In the genomic region with DNA sequence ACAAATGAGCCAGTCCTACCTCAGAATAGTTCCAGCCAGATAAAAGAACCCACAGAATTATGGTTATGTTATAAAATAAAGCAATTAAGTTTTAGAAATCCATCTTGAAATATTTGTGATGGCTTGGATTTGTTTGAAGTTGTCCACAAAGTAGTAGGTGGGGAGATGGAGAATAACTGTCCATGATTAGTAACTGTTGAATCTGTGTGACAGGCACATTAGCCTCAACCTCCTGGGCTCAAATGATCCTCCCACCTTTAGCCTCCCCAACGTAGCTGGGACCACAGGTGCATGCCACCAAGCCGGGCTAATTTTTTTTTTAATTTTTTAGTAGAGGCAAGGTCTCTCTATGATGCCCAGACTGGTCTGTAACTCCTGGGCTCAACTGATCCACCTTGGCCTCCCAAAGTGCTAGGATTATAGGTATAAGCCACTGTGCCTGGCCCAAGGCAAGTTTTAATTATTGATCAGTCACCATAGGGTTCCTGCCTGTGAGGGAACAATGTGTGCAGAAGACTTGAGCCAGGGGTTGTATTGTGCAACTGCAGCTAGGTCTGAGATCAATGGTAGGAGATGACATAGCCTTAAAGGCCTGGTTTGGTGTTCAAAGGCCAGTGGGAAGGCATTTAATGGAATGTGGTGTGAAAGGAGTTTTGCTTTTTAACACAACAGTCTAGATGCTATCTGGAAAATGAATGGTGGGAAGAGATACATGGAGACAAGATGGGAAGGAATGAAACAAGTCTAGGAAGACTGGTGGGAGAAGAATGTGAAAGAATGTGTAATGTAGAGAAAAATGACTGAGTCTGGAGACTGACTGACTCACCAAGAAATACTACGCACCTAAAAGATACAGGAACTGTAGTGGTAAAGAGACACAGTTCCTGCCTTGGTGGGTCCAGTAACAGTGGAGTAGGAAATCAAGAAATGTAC, we compare ENCODE assay signal across 9 cellular contexts. TPM values are rescaled to one million over a fixed set of nuclear protein-coding genes. Genes with fewer than 3 reads are reported as not detected.
DNase-seq lines count a peak whose midpoint lies in the region; ATAC-seq lines count a peak whose summit lies in the region.
"Had no signal": no experiment of that assay in that cellular context is flagged by ENCODE, and none has a peak within 500 bp of the region (broad histone marks: within the 10 kb centered on the region; RNA-seq: fewer than 3 reads in every experiment).

No MANE protein-coding gene starts in this region.

- peaks cover 76% of the 10 kb centered on the region for H3K4me1 Mint-ChIP-seq in activated CD4-positive, alpha-beta T cell treated with anti-CD3 and anti-CD28 coated beads, Interleukin-2, amount 10 ng/mL, durations not matched to agents 7 days and 5 days
- peaks cover 87 to 93% (median 88%) of the 10 kb centered on the region in 3 donors for H3K4me1 Mint-ChIP-seq in T-cell
- H3K4me1 Mint-ChIP-seq in stimulated activated naive CD8-positive, alpha-beta T cell treated with anti-CD3 and anti-CD28 coated beads, Interleukin-15, amount 100 ng/mL, for 72 hours: peaks cover 84% of the 10 kb centered on the region

- POLR2A ChIA-PET in activated CD4-positive, alpha-beta T cell treated with anti-CD3 and anti-CD28 coated beads, Interleukin-2, amount 10 ng/mL, durations not matched to agents 7 days and 5 days (lab: Charles Lee): no interaction called here
- POLR2A ChIA-PET in T-cell (lab: Charles Lee): interaction anchor here in 1 of 2 donors (1.5 kb wide), 1 partner anchor 8 kb away, joined by 8 read pairs; no protein-coding TSS in a partner anchor

- peaks cover 75% of the 10 kb centered on the region for H3K36me3 Mint-ChIP-seq in activated CD4-positive, alpha-beta T cell treated with anti-CD3 and anti-CD28 coated beads, Interleukin-2, amount 10 ng/mL, durations not matched to agents 7 days and 5 days (ENCODE audit: low read depth)
- H3K36me3 Mint-ChIP-seq in T-cell: peaks cover 22% of the 10 kb centered on the region

- H3K27ac Mint-ChIP-seq in activated CD4-positive, alpha-beta T cell treated with anti-CD3 and anti-CD28 coated beads, Interleukin-2, amount 10 ng/mL, durations not matched to agents 7 days and 5 days: peak overlapping the region; percentile 94
- peak overlapping the region; percentile 89 to 95 for H3K27ac Mint-ChIP-seq in T-cell
- H3K27ac Mint-ChIP-seq in stimulated activated naive CD8-positive, alpha-beta T cell treated with anti-CD3 and anti-CD28 coated beads, Interleukin-15, amount 100 ng/mL, for 72 hours: peak overlapping the region; percentile 88 to 90

- no peaks in the 10 kb centered on the region for H3K27me3 Mint-ChIP-seq in activated CD4-positive, alpha-beta T cell treated with anti-CD3 and anti-CD28 coated beads, Interleukin-2, amount 10 ng/mL, durations not matched to agents 7 days and 5 days
- H3K27me3 Mint-ChIP-seq in T-cell: no peaks in the 10 kb centered on the region
- H3K27me3 Mint-ChIP-seq in stimulated activated naive CD8-positive, alpha-beta T cell treated with anti-CD3 and anti-CD28 coated beads, Interleukin-15, amount 100 ng/mL, for 72 hours: no peaks in the 10 kb centered on the region

- H3K4me3 Mint-ChIP-seq in activated CD4-positive, alpha-beta T cell treated with anti-CD3 and anti-CD28 coated beads, Interleukin-2, amount 10 ng/mL, durations not matched to agents 7 days and 5 days: peak overlapping the region; percentile 88
- peak overlapping the region; percentile 80 to 97 (median 89) for H3K4me3 Mint-ChIP-seq in T-cell
- peak overlapping the region; percentile 89 to 94 for H3K4me3 Mint-ChIP-seq in stimulated activated naive CD8-positive, alpha-beta T cell treated with anti-CD3 and anti-CD28 coated beads, Interleukin-15, amount 100 ng/mL, for 72 hours

- no peak for ATAC-seq in T-cell (replicated peaks in 1 of 4)
- peak; percentile 51 for ATAC-seq in stimulated activated naive CD8-positive, alpha-beta T cell treated with anti-CD3 and anti-CD28 coated beads, Interleukin-15, amount 100 ng/mL, for 72 hours
- ATAC-seq in HG03108 (IDR thresholded peaks at IDR 0.05; ENCODE audit: unreplicated experiment): no peak

- CTCF ChIA-PET in activated CD4-positive, alpha-beta T cell treated with anti-CD3 and anti-CD28 coated beads, Interleukin-2, amount 10 ng/mL, durations not matched to agents 7 days and 5 days (lab: Charles Lee): interaction anchor here (1.2 to 2.3 kb wide), 3 partner anchors 10 to 43 kb away, joined by 3 to 9 read pairs (median 4); a partner anchor contains a TSS
- CTCF ChIA-PET in T-cell (lab: Charles Lee): interaction anchor here in 1 of 2 donors (0.6 kb wide), 1 partner anchor 36 kb away, joined by 4 read pairs; no protein-coding TSS in a partner anchor

- no peaks in the 10 kb centered on the region for H3K9me3 Mint-ChIP-seq in activated CD4-positive, alpha-beta T cell treated with anti-CD3 and anti-CD28 coated beads, Interleukin-2, amount 10 ng/mL, durations not matched to agents 7 days and 5 days
- H3K9me3 Mint-ChIP-seq in T-cell: no peaks in the 10 kb centered on the region
- H3K9me3 Mint-ChIP-seq in stimulated activated naive CD8-positive, alpha-beta T cell treated with anti-CD3 and anti-CD28 coated beads, Interleukin-15, amount 100 ng/mL, for 72 hours: no peaks in the 10 kb centered on the region

- no peak for DNase-seq in activated CD4-positive, alpha-beta T cell treated with anti-CD3 and anti-CD28 coated beads, Interleukin-2, amount 10 ng/mL, durations not matched to agents 7 days and 5 days
- DNase-seq in activated CD4-positive, alpha-beta T cell treated with anti-CD3 and anti-CD28 coated beads, Interleukin-2, amount 50 U/mL, for 4 hours: no peak
- DNase-seq in T-cell: no peak
- peak; percentile 51 for DNase-seq in fibroblast of gingiva (ENCODE audit: low read depth)
- no peak for DNase-seq in stimulated activated naive CD8-positive, alpha-beta T cell treated with anti-CD3 and anti-CD28 coated beads, Interleukin-15, amount 100 ng/mL, for 72 hours
- no peak for DNase-seq in Ammon's horn (ENCODE audit: low spot score)
- DNase-seq in NCI-H526 (lab: John Stamatoyannopoulos, UW): no peak
- DNase-seq: SJCRH30 had no signal

RNA-seq across cellular contexts. Expression of a gene that starts 9.8 kb away (rescaled TPM):
- total RNA-seq in activated CD4-positive, alpha-beta T cell treated with anti-CD3 and anti-CD28 coated beads, Interleukin-2, amount 10 ng/mL, durations not matched to agents 7 days and 5 days: 100 to 1,000 TPM; 464 to 481 TPM
- total RNA-seq in T-cell: 100 to 1,000 TPM; 124 to 224 (median 206) TPM

RNA-seq across cellular contexts. Expression of a gene that starts 27.8 kb away (rescaled TPM):
- not detected for total RNA-seq in activated CD4-positive, alpha-beta T cell treated with anti-CD3 and anti-CD28 coated beads, Interleukin-2, amount 10 ng/mL, durations not matched to agents 7 days and 5 days
- not detected for total RNA-seq in T-cell
- total RNA-seq: SJCRH30 had no signal

RNA-seq across cellular contexts. Expression of a gene that starts 37.7 kb away (rescaled TPM):
- total RNA-seq in activated CD4-positive, alpha-beta T cell treated with anti-CD3 and anti-CD28 coated beads, Interleukin-2, amount 10 ng/mL, durations not matched to agents 7 days and 5 days: 1 to 10 TPM; 3.8 to 5.6 TPM
- 1 to 10 TPM; 3.2 to 8.5 (median 5.2) TPM for total RNA-seq in T-cell
